ENCODE assay signal across 15 cellular contexts in genomic region chr5:115844321-115844817, GRCh38. TPM values are rescaled to one million over a fixed set of nuclear protein-coding genes. Genes with fewer than 3 reads are reported as not detected.
A peak's percentile ranks its signal among the peaks of the same experiment; 100 is the strongest.
DNase-seq lines count a peak whose midpoint lies in the region; ATAC-seq and TF ChIP-seq lines count a peak whose summit lies in the region.
"Had no signal": no experiment of that assay in that cellular context is flagged by ENCODE, and none has a peak within 500 bp of the region (broad histone marks: within the 10 kb centered on the region; RNA-seq: fewer than 3 reads in every experiment).

No MANE protein-coding gene starts in this region.

- intact Hi-C loops in CD4-positive, alpha-beta T cell (cut with DNase I, micrococcal nuclease) = loop anchor here (5.0 to 10.0 kb wide), 3 partner anchors 300 to 677 kb away; partner anchors contain the start of genes CCDC112 (in 1 of the 2), FEM1C (in 1 of the 2) and TRIM36 (in 1 of the 2)
- intact Hi-C loops in activated CD4-positive, alpha-beta T cell treated with anti-CD3 and anti-CD28 coated beads for 36 hours (cut with DNase I, micrococcal nuclease) = loop anchor here in 1 of 2 experiments (5.0 kb wide), 1 partner anchor 223 kb away; no protein-coding TSS in a partner anchor

- H3K9ac ChIP-seq in Loucy (ENCODE audit: low read depth, low read length, poor library complexity, severe bottlenecking) (peak overlapping the region; percentile 84), rectal smooth muscle tissue (ENCODE audit: low read length) (no peak overlapping the region)

- no peak overlapping the region for H2AFZ ChIP-seq in Loucy (ENCODE audit: low read length)

- no peaks in the 10 kb centered on the region for H3K27me3 ChIP-seq in CD4-positive, alpha-beta T cell (ENCODE audit: control insufficient read depth, insufficient read depth, low read length)
- no peaks in the 10 kb centered on the region for H3K27me3 ChIP-seq in Loucy (ENCODE audit: insufficient read depth, low read length, poor library complexity, severe bottlenecking)
- H3K27me3 ChIP-seq in rectal smooth muscle tissue (ENCODE audit: control insufficient read depth, insufficient read depth, low read length) = no peaks in the 10 kb centered on the region
- H3K27me3 ChIP-seq: BE2C, esophagus squamous epithelium had no signal

- peak overlapping the region; percentile 93 for H3K4me3 ChIP-seq in Loucy (ENCODE audit: low read length, poor library complexity, severe bottlenecking)
- no peak overlapping the region for H3K4me3 ChIP-seq in rectal smooth muscle tissue (ENCODE audit: low read length)
- H3K4me3 ChIP-seq: SK-N-MC had no signal

- H3K9me2 ChIP-seq in Loucy (replicated peaks; ENCODE audit: low read depth, low read length) = no peaks in the 10 kb centered on the region

- H3K9me3 ChIP-seq in CD4-positive, alpha-beta T cell (ENCODE audit: control insufficient read depth, low read length) = no peaks in the 10 kb centered on the region
- H3K9me3 ChIP-seq in Loucy (ENCODE audit: insufficient read depth, low read depth, low read length) = no peaks in the 10 kb centered on the region
- H3K9me3 ChIP-seq: BE2C, esophagus squamous epithelium had no signal

- no peak overlapping the region for H3K27ac Mint-ChIP-seq in CD4-positive, alpha-beta T cell
- H3K27ac Mint-ChIP-seq in endothelial cell (ENCODE audit: unreplicated experiment) = peak overlapping the region; percentile 85
- no peak overlapping the region for H3K27ac Mint-ChIP-seq in activated CD8-positive, alpha-beta memory T cell treated with anti-CD3 and anti-CD28 coated beads, Interleukin-2, amount 10 ng/mL, durations not matched to agents 7 days and 5 days
- no peak overlapping the region for H3K27ac Mint-ChIP-seq in activated CD4-positive, alpha-beta T cell treated with anti-CD3 and anti-CD28 coated beads for 36 hours
- H3K27ac Mint-ChIP-seq: activated naive CD4-positive, alpha-beta T cell treated with anti-CD3 and anti-CD28 coated beads, Interleukin-2, amount 50 U/mL, for 72 hours had no signal

- peak overlapping the region; percentile 43 for H3K4me3 Mint-ChIP-seq in CD4-positive, alpha-beta T cell
- H3K4me3 Mint-ChIP-seq in endothelial cell (ENCODE audit: unreplicated experiment) = peak overlapping the region; percentile 53
- no peak overlapping the region for H3K4me3 Mint-ChIP-seq in activated CD8-positive, alpha-beta memory T cell treated with anti-CD3 and anti-CD28 coated beads, Interleukin-2, amount 10 ng/mL, durations not matched to agents 7 days and 5 days
- H3K4me3 Mint-ChIP-seq in activated CD4-positive, alpha-beta T cell treated with anti-CD3 and anti-CD28 coated beads for 36 hours = no peak overlapping the region

- no peak for DNase-seq in CD4-positive, alpha-beta T cell
- DNase-seq in endothelial cell (ENCODE audit: low spot score) = no peak
- no peak for DNase-seq in NCI-H128 (lab: John Stamatoyannopoulos, UW; ENCODE audit: unreplicated experiment)
- DNase-seq in activated CD8-positive, alpha-beta memory T cell treated with anti-CD3 and anti-CD28 coated beads, Interleukin-2, amount 10 ng/mL, durations not matched to agents 7 days and 5 days = no peak
- DNase-seq in activated CD4-positive, alpha-beta T cell treated with anti-CD3 and anti-CD28 coated beads for 36 hours = no peak
- DNase-seq: BE2C; cerebellar nuclear complex; esophagus squamous epithelium; posterior cingulate gyrus; stimulated activated CD4-positive, alpha-beta T cell treated with anti-CD3 and anti-CD28 coated beads, Interleukin-2, amount 100 ng/mL, for 24 hours had no signal

- no peaks in the 10 kb centered on the region for H3F3A ChIP-seq in Loucy (ENCODE audit: low read depth)

- no peaks in the 10 kb centered on the region for H3K9me3 Mint-ChIP-seq in CD4-positive, alpha-beta T cell
- H3K9me3 Mint-ChIP-seq in endothelial cell (ENCODE audit: unreplicated experiment) = no peaks in the 10 kb centered on the region
- H3K9me3 Mint-ChIP-seq in activated CD8-positive, alpha-beta memory T cell treated with anti-CD3 and anti-CD28 coated beads, Interleukin-2, amount 10 ng/mL, durations not matched to agents 7 days and 5 days (ENCODE audit: low read depth) = no peaks in the 10 kb centered on the region
- no peaks in the 10 kb centered on the region for H3K9me3 Mint-ChIP-seq in activated CD4-positive, alpha-beta T cell treated with anti-CD3 and anti-CD28 coated beads for 36 hours (ENCODE audit: low read depth)
- H3K9me3 Mint-ChIP-seq: activated naive CD4-positive, alpha-beta T cell treated with anti-CD3 and anti-CD28 coated beads, Interleukin-2, amount 50 U/mL, for 72 hours had no signal

- H3K4me1 ChIP-seq in Loucy (ENCODE audit: insufficient read depth, low read length, poor library complexity, severe bottlenecking) (peaks cover 26% of the 10 kb centered on the region), rectal smooth muscle tissue (ENCODE audit: control insufficient read depth, insufficient read depth, low read length) (peaks cover 11% of the 10 kb centered on the region)

- H3K36me3 ChIP-seq in Loucy (ENCODE audit: insufficient read depth, low read length) = no peaks in the 10 kb centered on the region
- H3K36me3 ChIP-seq in rectal smooth muscle tissue (ENCODE audit: control insufficient read depth, insufficient read depth, low read length) = no peaks in the 10 kb centered on the region
- H3K36me3 ChIP-seq: BE2C, esophagus squamous epithelium had no signal

- CTCF ChIA-PET in CD4-positive, alpha-beta T cell (lab: Charles Lee) = no interaction called here
- CTCF ChIA-PET in activated CD8-positive, alpha-beta memory T cell treated with anti-CD3 and anti-CD28 coated beads, Interleukin-2, amount 10 ng/mL, durations not matched to agents 7 days and 5 days (lab: Charles Lee) = interaction anchor here (1.6 kb wide), 1 partner anchor 15 kb away, joined by 5 read pairs; no protein-coding TSS in a partner anchor
- CTCF ChIA-PET in activated CD4-positive, alpha-beta T cell treated with anti-CD3 and anti-CD28 coated beads for 36 hours (lab: Charles Lee) = interaction anchor here (0.7 kb wide), 2 partner anchors 9 to 210 kb away, joined by 3 read pairs; no protein-coding TSS in a partner anchor

- no peaks in the 10 kb centered on the region for H3K27me3 Mint-ChIP-seq in CD4-positive, alpha-beta T cell
- peaks cover 16% of the 10 kb centered on the region for H3K27me3 Mint-ChIP-seq in endothelial cell (ENCODE audit: unreplicated experiment)
- no peaks in the 10 kb centered on the region for H3K27me3 Mint-ChIP-seq in activated CD8-positive, alpha-beta memory T cell treated with anti-CD3 and anti-CD28 coated beads, Interleukin-2, amount 10 ng/mL, durations not matched to agents 7 days and 5 days
- no peaks in the 10 kb centered on the region for H3K27me3 Mint-ChIP-seq in activated CD4-positive, alpha-beta T cell treated with anti-CD3 and anti-CD28 coated beads for 36 hours

- H3K4me2 ChIP-seq in Loucy (ENCODE audit: low read depth, low read length, poor library complexity, severe bottlenecking) = peak overlapping the region; percentile 90

- POLR2A ChIA-PET in CD4-positive, alpha-beta T cell (lab: Charles Lee) = no interaction called here
- POLR2A ChIA-PET in activated CD4-positive, alpha-beta T cell treated with anti-CD3 and anti-CD28 coated beads for 36 hours (lab: Charles Lee) = no interaction called here

- peaks cover 35% of the 10 kb centered on the region for H4K20me1 ChIP-seq in Loucy (ENCODE audit: insufficient read depth, low read length, poor library complexity, severe bottlenecking)

- ATAC-seq in CD4-positive, alpha-beta T cell (ENCODE audit: poor library complexity) = no peak
- no peak for ATAC-seq in activated CD8-positive, alpha-beta memory T cell treated with anti-CD3 and anti-CD28 coated beads, Interleukin-2, amount 10 ng/mL, durations not matched to agents 7 days and 5 days
- no peak for ATAC-seq in activated CD4-positive, alpha-beta T cell treated with anti-CD3 and anti-CD28 coated beads for 36 hours
- no peak for ATAC-seq in HG03521 (IDR thresholded peaks at IDR 0.05; ENCODE audit: unreplicated experiment)
- ATAC-seq: activated naive CD4-positive, alpha-beta T cell treated with anti-CD3 and anti-CD28 coated beads, Interleukin-2, amount 50 U/mL, for 72 hours had no signal

- no peak overlapping the region for H3K27ac ChIP-seq in CD4-positive, alpha-beta T cell (ENCODE audit: low read depth, low read length)
- peak overlapping the region; percentile 41 for H3K27ac ChIP-seq in rectal smooth muscle tissue (ENCODE audit: low read depth, low read length)
- H3K27ac ChIP-seq: SK-N-MC had no signal

- peaks cover 13% of the 10 kb centered on the region for H3K36me3 Mint-ChIP-seq in CD4-positive, alpha-beta T cell (ENCODE audit: low read depth)
- H3K36me3 Mint-ChIP-seq in endothelial cell (ENCODE audit: low read depth, unreplicated experiment) = peaks cover 7% of the 10 kb centered on the region
- H3K36me3 Mint-ChIP-seq in activated CD8-positive, alpha-beta memory T cell treated with anti-CD3 and anti-CD28 coated beads, Interleukin-2, amount 10 ng/mL, durations not matched to agents 7 days and 5 days = peaks cover 7% of the 10 kb centered on the region
- H3K36me3 Mint-ChIP-seq in activated CD4-positive, alpha-beta T cell treated with anti-CD3 and anti-CD28 coated beads for 36 hours (ENCODE audit: low read depth) = peaks cover 3% of the 10 kb centered on the region

- H3K4me1 Mint-ChIP-seq in CD4-positive, alpha-beta T cell (ENCODE audit: low read depth) = peaks cover 61% of the 10 kb centered on the region
- peaks cover 41% of the 10 kb centered on the region for H3K4me1 Mint-ChIP-seq in endothelial cell (ENCODE audit: unreplicated experiment)
- H3K4me1 Mint-ChIP-seq in activated CD8-positive, alpha-beta memory T cell treated with anti-CD3 and anti-CD28 coated beads, Interleukin-2, amount 10 ng/mL, durations not matched to agents 7 days and 5 days = peaks cover 40% of the 10 kb centered on the region
- H3K4me1 Mint-ChIP-seq in activated CD4-positive, alpha-beta T cell treated with anti-CD3 and anti-CD28 coated beads for 36 hours = peaks cover 37% of the 10 kb centered on the region

- peaks cover 83% of the 10 kb centered on the region for H3K79me2 ChIP-seq in Loucy (ENCODE audit: insufficient read depth, low read length)

- no peak for TF ChIP-seq CTCF in CD4-positive, alpha-beta T cell (IDR thresholded peaks at IDR 0.05)
- no peak for TF ChIP-seq CTCF in Loucy (conservative IDR thresholded peaks at IDR 0.05; ENCODE audit: low read length)
- no peak for TF ChIP-seq CTCF in endothelial cell (IDR thresholded peaks at IDR 0.05; ENCODE audit: unreplicated experiment)

RNA-seq across cellular contexts. Expression of gene AP3S1, which starts 2.6 kb away (rescaled TPM):
- total RNA-seq in CD4-positive, alpha-beta T cell = 10 to 100 TPM; 33.2 to 33.6 TPM
- 118 TPM for total RNA-seq in endothelial cell (ENCODE audit: unreplicated experiment)
- total RNA-seq in activated CD8-positive, alpha-beta memory T cell treated with anti-CD3 and anti-CD28 coated beads, Interleukin-2, amount 10 ng/mL, durations not matched to agents 7 days and 5 days = 10 to 100 TPM; 57.1 to 66.2 TPM
- total RNA-seq in activated CD4-positive, alpha-beta T cell treated with anti-CD3 and anti-CD28 coated beads for 36 hours = 10 to 100 TPM; 84.5 to 91.6 TPM

RNA-seq across cellular contexts. Expression of gene ATG12, which starts 3.0 kb away (rescaled TPM):
- total RNA-seq in CD4-positive, alpha-beta T cell = 10 to 100 TPM; 61.0 to 62.2 TPM
- 50.8 TPM for total RNA-seq in endothelial cell (ENCODE audit: unreplicated experiment)
- 10 to 100 TPM; 36.5 to 36.9 TPM for total RNA-seq in activated CD8-positive, alpha-beta memory T cell treated with anti-CD3 and anti-CD28 coated beads, Interleukin-2, amount 10 ng/mL, durations not matched to agents 7 days and 5 days
- total RNA-seq in activated CD4-positive, alpha-beta T cell treated with anti-CD3 and anti-CD28 coated beads for 36 hours = 10 to 100 TPM; 44.8 to 45.0 TPM

RNA-seq across cellular contexts. Expression of gene CDO1, which starts 27.9 kb away (rescaled TPM):
- under 1 TPM; 0.19 to 0.34 TPM for total RNA-seq in CD4-positive, alpha-beta T cell
- total RNA-seq in endothelial cell (ENCODE audit: unreplicated experiment) = 2.9 TPM
- total RNA-seq in activated CD8-positive, alpha-beta memory T cell treated with anti-CD3 and anti-CD28 coated beads, Interleukin-2, amount 10 ng/mL, durations not matched to agents 7 days and 5 days = under 1 TPM in 1 of 2 experiments, not detected in 1; 0.30 TPM
- total RNA-seq in activated CD4-positive, alpha-beta T cell treated with anti-CD3 and anti-CD28 coated beads for 36 hours = under 1 TPM; 0.16 to 0.55 TPM

Comparison
In these comparisons a context has a peak if more than half of its experiments do, and no peak if none do; other contexts are left out.
1. H3K4me3 Mint-ChIP-seq: peak in CD4-positive, alpha-beta T cell (single experiment) and endothelial cell (single experiment); none in activated CD8-positive, alpha-beta memory T cell treated with anti-CD3 and anti-CD28 coated beads, Interleukin-2, amount 10 ng/mL, durations not matched to agents 7 days and 5 days (single experiment) and activated CD4-positive, alpha-beta T cell treated with anti-CD3 and anti-CD28 coated beads for 36 hours (single experiment).